Comparison of ENCODE assay signal across 18 cellular contexts in the genomic region with DNA sequence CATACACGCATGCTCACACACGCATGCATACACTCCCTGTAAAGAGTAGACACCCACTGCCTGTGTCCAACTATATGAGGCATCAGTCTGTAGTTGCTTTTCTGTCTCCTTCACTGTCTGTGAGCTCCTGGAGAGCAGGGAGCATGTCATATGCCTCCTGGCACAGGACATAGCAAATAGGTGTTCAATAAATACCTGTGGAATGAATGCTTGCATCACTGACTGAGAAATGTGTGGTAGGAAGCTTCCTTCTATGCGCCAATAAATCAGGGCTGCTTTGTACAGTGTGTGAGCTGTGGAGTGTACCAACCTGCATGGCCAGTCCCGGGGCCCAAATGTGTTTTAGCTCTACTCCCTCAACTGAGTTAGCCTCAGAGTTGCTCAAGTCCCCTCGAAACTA. TPM values are rescaled to one million over a fixed set of nuclear protein-coding genes. Genes with fewer than 3 reads are reported as not detected.
DNase-seq lines count a peak whose midpoint lies in the region; ATAC-seq and TF ChIP-seq lines count a peak whose summit lies in the region.
"Had no signal": no experiment of that assay in that cellular context is flagged by ENCODE, and none has a peak within 500 bp of the region (broad histone marks: within the 10 kb centered on the region; RNA-seq: fewer than 3 reads in every experiment).

No MANE protein-coding gene starts in this region.

- H3K27ac ChIP-seq in PC-3 (ENCODE audit: low read length) = no peak overlapping the region
- H3K27ac ChIP-seq in coronary artery = peak overlapping the region; percentile 68 to 89
- H3K27ac ChIP-seq in lung (ENCODE audit: low read depth in 1 of 2, low read length in 1 of 2) = peak overlapping the region; percentile 1 to 22
- H3K27ac ChIP-seq in thoracic aorta = peak overlapping the region; percentile 94 to 95
- H3K27ac ChIP-seq in hepatocyte = no peak overlapping the region
- H3K27ac ChIP-seq: SK-N-MC had no signal

- CTCF ChIA-PET in PC-3 (lab: Charles Lee) = no interaction called here

- no peak overlapping the region for H3K4me2 ChIP-seq in PC-3 (ENCODE audit: low read length)
- no peak overlapping the region for H3K4me2 ChIP-seq in hepatocyte

- H2AFZ ChIP-seq in PC-3 (ENCODE audit: low read length) (no peak overlapping the region), hepatocyte (no peak overlapping the region)

- intact Hi-C loops in PC-3 (cut with micrococcal nuclease) = no loop called here

- BruUV-seq in PC-3 (replicated peaks; lab: Mats Ljungman, UMichigan) = no TSS peak

- no peak overlapping the region for H3K9ac ChIP-seq in PC-3 (ENCODE audit: low read length)

- H3K79me2 ChIP-seq in PC-3 (ENCODE audit: low read length) = no peaks in the 10 kb centered on the region
- no peaks in the 10 kb centered on the region for H3K79me2 ChIP-seq in hepatocyte

- 71 to 82% methylated on average over 5 of the region's 5 CpGs for WGBS in lung, 2 donors
- 89% methylated on average over 5 of the region's 5 CpGs for WGBS in hepatocyte (ENCODE audit: low lambda C conversion rate, missing lambda C conversion rate)

- TF ChIP-seq CTCF in PC-3 (conservative IDR thresholded peaks at IDR 0.05; ENCODE audit: low read depth, low read length) (no peak), coronary artery (IDR thresholded peaks at IDR 0.05) (no peak), lung (IDR thresholded peaks at IDR 0.05; ENCODE audit: control extremely low read depth, extremely low read depth) (no peak), thoracic aorta (IDR thresholded peaks at IDR 0.05) (no peak), hepatocyte (IDR thresholded peaks at IDR 0.05; ENCODE audit: poor library complexity) (no peak)

- H3K9me2 ChIP-seq in PC-3 (replicated peaks; ENCODE audit: low read length) (no peaks in the 10 kb centered on the region), hepatocyte (replicated peaks; ENCODE audit: insufficient read depth) (no peaks in the 10 kb centered on the region)

- peak; percentile 40 for DNase-seq in PC-3
- DNase-seq in coronary artery (ENCODE audit: low spot score) = no peak
- DNase-seq in lung (ENCODE audit: low spot score) = no peak
- no peak for DNase-seq in thoracic aorta (ENCODE audit: low spot score)
- no peak for DNase-seq in erythroblast (lab: John Stamatoyannopoulos, UW)
- DNase-seq in hepatocyte (ENCODE audit: low spot score) = no peak
- DNase-seq in GM19238 (ENCODE audit: insufficient read length, low spot score) = no peak
- DNase-seq: activated CD4-positive, alpha-beta T cell treated with anti-CD3 and anti-CD28 coated beads, Interleukin-2, amount 10 ng/mL, durations not matched to agents 24 days and 14 days; anterior cingulate cortex; CD8-positive, alpha-beta T cell; H9; head of caudate nucleus; left lung; NCI-H146; NCI-H526; stimulated activated naive CD8-positive, alpha-beta T cell treated with anti-CD3 and anti-CD28 coated beads, Interleukin-15, amount 100 ng/mL, for 72 hours had no signal

- no peak for TF ChIP-seq POLR2A in erythroblast (IDR thresholded peaks at IDR 0.05; ENCODE audit: low read length)

- H4K20me1 ChIP-seq in PC-3 (ENCODE audit: low read length) (no peaks in the 10 kb centered on the region), hepatocyte (ENCODE audit: insufficient read depth, poor library complexity, severe bottlenecking) (no peaks in the 10 kb centered on the region)

- H3K9me3 ChIP-seq in PC-3 (ENCODE audit: low read length) (no peaks in the 10 kb centered on the region), lung (ENCODE audit: control insufficient read depth in 2 of 2, insufficient read depth in 1 of 2, low read length in 1 of 2) (no peaks in the 10 kb centered on the region), thoracic aorta (no peaks in the 10 kb centered on the region), hepatocyte (ENCODE audit: low read depth) (no peaks in the 10 kb centered on the region)
- H3K9me3 ChIP-seq: left lung, vagina had no signal

- no peaks in the 10 kb centered on the region for H3K36me3 ChIP-seq in PC-3 (ENCODE audit: low read depth, low read length)
- no peaks in the 10 kb centered on the region for H3K36me3 ChIP-seq in lung (ENCODE audit: control insufficient read depth in 2 of 2, insufficient read depth in 2 of 2, low read length in 2 of 2)
- H3K36me3 ChIP-seq in thoracic aorta = no peaks in the 10 kb centered on the region
- no peaks in the 10 kb centered on the region for H3K36me3 ChIP-seq in hepatocyte (replicated peaks; ENCODE audit: insufficient read depth, low read depth)
- H3K36me3 ChIP-seq: left lung, vagina had no signal

- H3K4me3 ChIP-seq in PC-3 (ENCODE audit: low read length) = no peak overlapping the region
- H3K4me3 ChIP-seq in coronary artery = no peak overlapping the region
- no peak overlapping the region for H3K4me3 ChIP-seq in lung
- no peak overlapping the region for H3K4me3 ChIP-seq in thoracic aorta
- H3K4me3 ChIP-seq in hepatocyte = no peak overlapping the region
- H3K4me3 ChIP-seq: left lung, SK-N-MC, vagina had no signal

- H3K4me1 ChIP-seq in PC-3 (ENCODE audit: insufficient read depth, low read length) = peaks cover 12% of the 10 kb centered on the region
- peaks cover 15 to 19% of the 10 kb centered on the region in 2 donors for H3K4me1 ChIP-seq in lung (ENCODE audit: control insufficient read depth in 2 of 2, insufficient read depth in 2 of 2, low read length in 2 of 2)
- peaks cover 37 to 95% of the 10 kb centered on the region in 2 donors for H3K4me1 ChIP-seq in thoracic aorta (ENCODE audit: control insufficient read depth in 1 of 2, low read depth in 2 of 2)
- H3K4me1 ChIP-seq in hepatocyte (ENCODE audit: insufficient read depth) = peaks cover 24% of the 10 kb centered on the region

- no peaks in the 10 kb centered on the region for H3F3A ChIP-seq in PC-3 (ENCODE audit: low read length, unreplicated experiment)

- no peaks in the 10 kb centered on the region for H3K27me3 ChIP-seq in PC-3 (ENCODE audit: low read length)
- H3K27me3 ChIP-seq in lung (ENCODE audit: control insufficient read depth, insufficient read depth) = no peaks in the 10 kb centered on the region
- H3K27me3 ChIP-seq in thoracic aorta (replicated peaks; ENCODE audit: insufficient read depth) = no peaks in the 10 kb centered on the region
- H3K27me3 ChIP-seq in hepatocyte = no peaks in the 10 kb centered on the region
- H3K27me3 ChIP-seq: left lung, vagina had no signal

- no peak for ATAC-seq in PC-3
- ATAC-seq in lung (ENCODE audit: insufficient read depth, low FRiP score) = no peak
- ATAC-seq in thoracic aorta (ENCODE audit: insufficient number of reproducible peaks, low FRiP score, low read depth) = no peak
- ATAC-seq: CD8-positive, alpha-beta T cell had no signal

- POLR2A ChIA-PET in PC-3 (lab: Charles Lee; ENCODE audit: unreplicated experiment) = no interaction called here

RNA-seq across cellular contexts. Expression of gene NAV2, which starts 37.2 kb away (rescaled TPM):
- total RNA-seq in PC-3 (2014; rRNA removed) (10.4 and 14.9 TPM in 2 replicates), lung (10 to 100 TPM; 31.5 to 47.9 TPM), thoracic aorta (100 to 1,000 TPM; 125 to 230 TPM), hepatocyte (18.1 and 30.8 TPM in 2 replicates)
- polyA plus RNA-seq in lung (1 to 10 TPM; 6.8 to 8.9 TPM), hepatocyte (23.7 and 38.1 TPM in 2 replicates)
- total RNA-seq: activated CD4-positive, alpha-beta T cell treated with anti-CD3 and anti-CD28 coated beads, Interleukin-2, amount 10 ng/mL, durations not matched to agents 24 days and 14 days had no signal

Comparison
In these comparisons a context has a peak if more than half of its experiments do, and no peak if none do; other contexts are left out.
1. H3K27ac ChIP-seq: peak in coronary artery (2 of 2), lung (2 of 2) and thoracic aorta (2 of 2); none in PC-3 (single experiment) and hepatocyte (single experiment).